In genomic region chr1:224287714-224288113, GRCh38 we compare ENCODE assay signal across 20 cellular contexts. TPM values are rescaled to one million over a fixed set of nuclear protein-coding genes. Genes with fewer than 3 reads are reported as not detected.
DNase-seq lines count a peak whose midpoint lies in the region; ATAC-seq and TF ChIP-seq lines count a peak whose summit lies in the region.
"Had no signal": no experiment of that assay in that cellular context is flagged by ENCODE, and none has a peak within 500 bp of the region (broad histone marks: within the 10 kb centered on the region; RNA-seq: fewer than 3 reads in every experiment).

No MANE protein-coding gene starts in this region.

- no peaks in the 10 kb centered on the region for H3K79me2 ChIP-seq in H9 (ENCODE audit: insufficient read depth, low read length)
- H3K79me2 ChIP-seq in neural progenitor cell (ENCODE audit: low read depth): peaks cover 6% of the 10 kb centered on the region

- CTCF ChIA-PET in WTC11 (lab: Charles Lee): interaction anchor here (0.9 to 1.0 kb wide), 3 partner anchors 135 to 635 kb away, joined by 3 to 4 read pairs (median 3); no protein-coding TSS in a partner anchor

- H2BK12ac ChIP-seq in H9 (ENCODE audit: insufficient read length, low read depth, low read length): no peak overlapping the region

- no peak overlapping the region for H4K5ac ChIP-seq in H9 (ENCODE audit: insufficient read length, low read depth, low read length)

- no peak overlapping the region for H3K4ac ChIP-seq in H9 (ENCODE audit: low read depth, low read length)

- H3K9ac ChIP-seq in H9 (ENCODE audit: extremely low read depth, insufficient read length, low read length): no peak overlapping the region
- no peak overlapping the region for H3K9ac ChIP-seq in neural progenitor cell

- H3K14ac ChIP-seq in H9 (ENCODE audit: insufficient read depth, low read length): no peak overlapping the region

- H2BK15ac ChIP-seq in H9 (ENCODE audit: low read depth, low read length): no peak overlapping the region

- no peaks in the 10 kb centered on the region for H3K9me3 Mint-ChIP-seq in H9
- H3K9me3 Mint-ChIP-seq in WTC11: no peaks in the 10 kb centered on the region
- H3K9me3 Mint-ChIP-seq in neural progenitor cell: no peaks in the 10 kb centered on the region
- H3K9me3 Mint-ChIP-seq: activated B cell treated with CpG ODN at 0.5 μM for 24 hours; activated T-helper 17 cell treated with anti-CD3 and anti-CD28 coated beads, Interleukin-2, amount 50 U/mL, for 72 hours; stimulated activated effector memory CD8-positive, alpha-beta T cell treated with anti-CD3 and anti-CD28 coated beads, Interleukin-12 subunit alpha, Interleukin-12 subunit beta, amount 100 ng/mL, for 72 hours; T-helper 1 cell treated with Interleukin-12 subunit alpha and Interleukin-12 subunit beta and Interleukin-4 antibody, amounts not matched to agents 30 μg/mL and 1 μg/mL, for 36 hours; type B pancreatic cell had no signal

- no peak overlapping the region for H3T11ph ChIP-seq in H9 (ENCODE audit: low read length)

- TF ChIP-seq CTCF in H9 (conservative IDR thresholded peaks at IDR 0.05): no peak
- no peak for TF ChIP-seq CTCF in WTC11 (IDR thresholded peaks at IDR 0.05)
- TF ChIP-seq CTCF in neural progenitor cell (IDR thresholded peaks at IDR 0.05): no peak

- H3K27ac ChIP-seq in H9 (ENCODE audit: insufficient read length, low read depth, low read length): no peak overlapping the region
- H3K27ac ChIP-seq in neural progenitor cell: no peak overlapping the region
- H3K27ac ChIP-seq: adrenal gland, gastroesophageal sphincter had no signal

- H3K23ac ChIP-seq in H9 (ENCODE audit: insufficient read length, low read depth, low read length): no peak overlapping the region

- H4K20me1 ChIP-seq in H9 (ENCODE audit: control insufficient read depth, insufficient read depth, insufficient read length) (no peaks in the 10 kb centered on the region), neural progenitor cell (ENCODE audit: low read depth) (peaks cover 15% of the 10 kb centered on the region)

- H3K27ac Mint-ChIP-seq in H9: peak overlapping the region; percentile 18 to 94 (median 73); a peak in 6 of 7 replicates
- H3K27ac Mint-ChIP-seq in WTC11: no peak overlapping the region; the same call in 1 of the 2 replicates
- H3K27ac Mint-ChIP-seq in neural progenitor cell: peak overlapping the region; percentile 78
- H3K27ac Mint-ChIP-seq: activated B cell treated with CpG ODN at 0.5 μM for 24 hours; stimulated activated effector memory CD8-positive, alpha-beta T cell treated with anti-CD3 and anti-CD28 coated beads, Interleukin-12 subunit alpha, Interleukin-12 subunit beta, amount 100 ng/mL, for 72 hours; T-helper 1 cell treated with Interleukin-12 subunit alpha and Interleukin-12 subunit beta and Interleukin-4 antibody, amounts not matched to agents 30 μg/mL and 1 μg/mL, for 36 hours; type B pancreatic cell had no signal

- no peak overlapping the region for H4K91ac ChIP-seq in H9 (ENCODE audit: insufficient read length, low read depth, low read length)

- intact Hi-C loops in head of caudate nucleus (cut with DNase I): no loop called here

- H3K4me1 ChIP-seq in H9 (ENCODE audit: insufficient read depth, low read length) (0 out of 2 replicates have a peak, but pooled peaks cover 4% of the 10 kb centered on the region), neural progenitor cell (peaks cover 17% of the 10 kb centered on the region)
- H3K4me1 ChIP-seq: adrenal gland, gastroesophageal sphincter had no signal

- no peak overlapping the region for H2BK5ac ChIP-seq in H9 (ENCODE audit: insufficient read length, low read length)

- no CpG with 5 or more reads among the region's 2 CpGs for WGBS in H9 (ENCODE audit: extremely low coverage, insufficient read length, low lambda C conversion rate)

- no peak overlapping the region for H2AFZ ChIP-seq in H9 (ENCODE audit: low read length)
- H2AFZ ChIP-seq in neural progenitor cell (replicated peaks): no peak overlapping the region

- H3K27me3 Mint-ChIP-seq in H9 (ENCODE audit: low read depth) (no peaks in the 10 kb centered on the region), WTC11 (ENCODE audit: low read depth) (no peaks in the 10 kb centered on the region), neural progenitor cell (ENCODE audit: insufficient read depth, low read depth) (peaks cover 4% of the 10 kb centered on the region)
- H3K27me3 Mint-ChIP-seq: activated B cell treated with CpG ODN at 0.5 μM for 24 hours; activated T-helper 17 cell treated with anti-CD3 and anti-CD28 coated beads, Interleukin-2, amount 50 U/mL, for 72 hours; type B pancreatic cell had no signal

- H3K4me1 Mint-ChIP-seq in H9 (peaks cover 9 to 17% of the 10 kb centered on the region in 2 experiments), WTC11 (peaks cover 9% of the 10 kb centered on the region), neural progenitor cell (peaks cover 16% of the 10 kb centered on the region)
- H3K4me1 Mint-ChIP-seq: activated B cell treated with CpG ODN at 0.5 μM for 24 hours; activated T-helper 17 cell treated with anti-CD3 and anti-CD28 coated beads, Interleukin-2, amount 50 U/mL, for 72 hours; stimulated activated effector memory CD8-positive, alpha-beta T cell treated with anti-CD3 and anti-CD28 coated beads, Interleukin-12 subunit alpha, Interleukin-12 subunit beta, amount 100 ng/mL, for 72 hours had no signal

- H3K9me3 ChIP-seq in H9 (ENCODE audit: control insufficient read depth, low read depth, low read length) (no peaks in the 10 kb centered on the region), neural progenitor cell (ENCODE audit: low read depth) (no peaks in the 10 kb centered on the region)
- H3K9me3 ChIP-seq: adrenal gland, gastroesophageal sphincter had no signal

- no peak overlapping the region for H3K18ac ChIP-seq in H9 (ENCODE audit: insufficient read length, low read depth, low read length)

- no peak overlapping the region for H4K8ac ChIP-seq in H9 (replicated peaks; ENCODE audit: insufficient read length, low read depth, low read length)

- ATAC-seq in WTC11 (peak; percentile 93), GM21526 (IDR thresholded peaks at IDR 0.05; ENCODE audit: low FRiP score, unreplicated experiment) (no peak)
- ATAC-seq: activated T-helper 17 cell treated with anti-CD3 and anti-CD28 coated beads, Interleukin-2, amount 50 U/mL, for 72 hours; gastroesophageal sphincter; stimulated activated effector memory CD8-positive, alpha-beta T cell treated with anti-CD3 and anti-CD28 coated beads, Interleukin-12 subunit alpha, Interleukin-12 subunit beta, amount 100 ng/mL, for 72 hours had no signal

- H3K27me3 ChIP-seq in H9 (ENCODE audit: insufficient read depth, low read length): no peaks in the 10 kb centered on the region
- H3K27me3 ChIP-seq in neural progenitor cell: no peaks in the 10 kb centered on the region
- H3K27me3 ChIP-seq: adrenal gland, gastroesophageal sphincter had no signal

- peaks cover 24% of the 10 kb centered on the region for H3K36me3 ChIP-seq in neural progenitor cell

- H3K4me3 ChIP-seq in neural progenitor cell: no peak overlapping the region
- H3K4me3 ChIP-seq: adrenal gland, gastroesophageal sphincter had no signal

- POLR2A ChIA-PET in WTC11 (lab: Charles Lee): no interaction called here

- H3K56ac ChIP-seq in H9 (ENCODE audit: insufficient read length, low read depth, low read length): no peak overlapping the region

- no peak overlapping the region for H2BK120ac ChIP-seq in H9 (ENCODE audit: low read depth, low read length, poor library complexity, severe bottlenecking)

- peaks cover 27% of the 10 kb centered on the region for H3F3A ChIP-seq in neural progenitor cell (ENCODE audit: low read depth)

- H3K36me3 Mint-ChIP-seq in H9 (ENCODE audit: insufficient read depth in 1 of 3, low read depth in 3 of 3) (peaks cover 20 to 67% (median 61%) of the 10 kb centered on the region in 3 experiments; a peak in 6 of 7 replicates), WTC11 (peaks cover 46% of the 10 kb centered on the region), neural progenitor cell (peaks cover 16% of the 10 kb centered on the region)

- no peak overlapping the region for H2AK5ac ChIP-seq in H9 (ENCODE audit: insufficient read length, low read length)

- H3K23me2 ChIP-seq in H9 (ENCODE audit: insufficient read length, low read depth, low read length, poor library complexity, severe bottlenecking): no peaks in the 10 kb centered on the region

- H3K4me2 ChIP-seq in H9 (ENCODE audit: insufficient read depth, insufficient read length, low read length): no peak overlapping the region
- peak overlapping the region; percentile 62 for H3K4me2 ChIP-seq in neural progenitor cell

- peak; percentile 32 for DNase-seq in H9
- DNase-seq in WTC11 (ENCODE audit: low spot score): no peak
- peak in 31 of 42 donors; percentile 4 to 81 (median 50) for DNase-seq in head of caudate nucleus
- DNase-seq in neural progenitor cell (ENCODE audit: low spot score): peak; percentile 93
- DNase-seq in HPDE6-E6E7 (ENCODE audit: extremely low spot score): no peak
- no peak for DNase-seq in NCI-H446 treated with DMSO at 0.1 percent for 48 hours (lab: John Stamatoyannopoulos, UW)
- no peak for DNase-seq in mucosa of gallbladder (ENCODE audit: low spot score)
- DNase-seq: activated B cell treated with CpG ODN at 0.5 μM for 24 hours, adrenal gland, AML-193, cerebellar nuclear complex, kidney glomerular epithelial cell, MM.1S, SHP77 had no signal

- H2BK20ac ChIP-seq in H9 (ENCODE audit: low read depth, low read length, poor library complexity, severe bottlenecking): no peak overlapping the region

- no peaks in the 10 kb centered on the region for H3K79me1 ChIP-seq in H9 (ENCODE audit: insufficient read depth, low read depth, low read length, poor library complexity, severe bottlenecking)

- no peak overlapping the region for H3K4me3 Mint-ChIP-seq in H9
- no peak overlapping the region for H3K4me3 Mint-ChIP-seq in WTC11
- no peak overlapping the region for H3K4me3 Mint-ChIP-seq in neural progenitor cell
- H3K4me3 Mint-ChIP-seq: activated B cell treated with CpG ODN at 0.5 μM for 24 hours; activated T-helper 17 cell treated with anti-CD3 and anti-CD28 coated beads, Interleukin-2, amount 50 U/mL, for 72 hours; stimulated activated effector memory CD8-positive, alpha-beta T cell treated with anti-CD3 and anti-CD28 coated beads, Interleukin-12 subunit alpha, Interleukin-12 subunit beta, amount 100 ng/mL, for 72 hours; T-helper 1 cell treated with Interleukin-12 subunit alpha and Interleukin-12 subunit beta and Interleukin-4 antibody, amounts not matched to agents 30 μg/mL and 1 μg/mL, for 36 hours; type B pancreatic cell had no signal

TF ChIP-seq in WTC11, 78 proteins besides CTCF, POLR2A, EP300 and RAD21 (continues in another document):
- no peak for TF ChIP-seq NR3C1 (CRISPR knock-in tag; conservative IDR thresholded peaks at IDR 0.05; ENCODE audit: low read depth)
- TF ChIP-seq ZNF263 (CRISPR knock-in tag; IDR thresholded peaks at IDR 0.05; ENCODE audit: low read depth): no peak

RNA-seq across cellular contexts. Expression of gene NVL, which starts 42.3 kb away (rescaled TPM):
- total RNA-seq in H9 (2021) (64.0 and 66.9 TPM in 2 replicates), WTC11 (2021) (32.8 to 34.7 TPM (median 33.4 TPM) in 3 replicates), neural progenitor cell (ENCODE audit: low replicate concordance) (48.7 and 101 TPM in 2 replicates), mucosa of gallbladder (17.6 TPM)

Comparison
In these comparisons a context has a peak if more than half of its experiments do, and no peak if none do; other contexts are left out.
1. DNase-seq: peak in H9 (single experiment), head of caudate nucleus (31 of 42) and neural progenitor cell (single experiment); none in WTC11 (single experiment), HPDE6-E6E7 (single experiment), NCI-H446 treated with DMSO at 0.1 percent for 48 hours (single experiment) and mucosa of gallbladder (single experiment).